ENCODE assay signal across 1 cellular context in the genomic region with DNA sequence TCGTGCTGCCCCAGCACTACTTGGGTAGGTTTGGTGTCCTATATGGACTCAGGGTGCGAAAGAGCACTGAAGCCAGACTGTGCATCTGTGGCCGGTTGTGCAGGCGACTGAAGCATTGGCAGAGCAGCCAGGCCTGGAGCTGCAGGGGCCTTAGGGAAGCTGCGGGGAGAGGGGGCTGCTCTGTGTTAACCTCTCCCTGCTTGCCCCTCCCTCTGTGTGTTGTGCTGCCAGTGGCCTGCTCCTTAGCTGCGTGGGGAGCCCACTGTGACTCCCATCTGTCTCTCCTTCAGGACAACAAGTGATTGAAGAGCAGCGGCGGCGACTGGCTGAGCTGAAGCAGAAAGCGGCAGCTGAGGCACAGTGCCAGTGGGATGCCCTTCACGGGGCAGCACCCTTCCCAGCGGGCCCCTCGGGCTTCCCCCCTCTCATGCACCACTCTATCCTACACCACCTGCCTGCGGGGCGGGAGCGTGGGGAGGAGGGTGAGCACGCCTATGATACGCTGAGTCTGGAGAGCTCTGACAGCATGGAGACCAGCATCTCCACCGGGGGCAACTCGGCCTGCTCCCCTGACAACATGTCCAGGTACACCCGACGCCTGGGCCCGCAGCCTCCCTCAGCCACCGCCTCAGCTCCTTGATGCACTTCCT.
TF ChIP-seq lines count a peak whose summit lies in the region.

No MANE protein-coding gene starts in this region.

TF ChIP-seq in IMR-90, 13 proteins besides CTCF, POLR2A, EP300 and RAD21 (continued from another document):
- TF ChIP-seq, protein P1, sequence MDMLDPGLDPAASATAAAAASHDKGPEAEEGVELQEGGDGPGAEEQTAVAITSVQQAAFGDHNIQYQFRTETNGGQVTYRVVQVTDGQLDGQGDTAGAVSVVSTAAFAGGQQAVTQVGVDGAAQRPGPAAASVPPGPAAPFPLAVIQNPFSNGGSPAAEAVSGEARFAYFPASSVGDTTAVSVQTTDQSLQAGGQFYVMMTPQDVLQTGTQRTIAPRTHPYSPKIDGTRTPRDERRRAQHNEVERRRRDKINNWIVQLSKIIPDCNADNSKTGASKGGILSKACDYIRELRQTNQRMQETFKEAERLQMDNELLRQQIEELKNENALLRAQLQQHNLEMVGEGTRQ (IDR thresholded peaks at IDR 0.05; ENCODE audit: low read depth, low read length) = no peak
- TF ChIP-seq RFX5 (IDR thresholded peaks at IDR 0.05; ENCODE audit: low read depth, low read length) (no peak), MAZ (IDR thresholded peaks at IDR 0.05; ENCODE audit: borderline replicate concordance, low read depth, low read length) (no peak), CEBPB (IDR thresholded peaks at IDR 0.05; ENCODE audit: low read depth, low read length) (no peak), NFE2L2 (IDR thresholded peaks at IDR 0.05; ENCODE audit: low read depth, low read length) (no peak)
